Comparison of ENCODE assay signal across 32 cellular contexts in the genomic region with DNA sequence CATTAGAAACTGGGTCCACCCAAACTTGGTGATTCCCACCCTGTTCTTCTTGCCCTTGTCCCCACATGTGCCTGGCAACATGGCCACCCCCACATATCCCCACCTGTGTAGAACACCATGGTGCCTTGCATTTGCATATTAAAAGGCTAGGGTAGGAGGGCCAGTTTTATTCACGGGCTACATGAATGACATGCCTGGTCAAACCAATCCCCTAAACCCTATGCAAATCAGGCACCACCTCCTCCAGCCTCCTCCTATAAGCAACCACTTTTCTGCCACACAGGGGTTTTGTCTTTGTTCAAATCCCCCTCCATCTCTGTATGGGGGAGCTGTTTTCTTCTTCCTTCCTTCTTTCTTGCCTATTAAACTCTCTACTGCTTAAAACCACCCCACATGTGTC.
"Had no signal": no experiment of that assay in that cellular context is flagged by ENCODE, and none has a peak within 500 bp of the region (broad histone marks: within the 10 kb centered on the region; RNA-seq: fewer than 3 reads in every experiment).

No MANE protein-coding gene starts in this region.

- H3K4me2 ChIP-seq: SK-N-SH had no signal

- H3K9ac ChIP-seq: SK-N-SH had no signal

- H3K27ac Mint-ChIP-seq: activated CD4-positive, alpha-beta memory T cell treated with anti-CD3 and anti-CD28 coated beads, Interleukin-2, amount 10 ng/mL, durations not matched to agents 7 days and 5 days; activated naive CD8-positive, alpha-beta T cell treated with anti-CD3 and anti-CD28 coated beads for 36 hours; activated T-cell treated with anti-CD3 and anti-CD28 coated beads, Interleukin-2, amount 50 U/mL, for 72 hours; activated T-helper 17 cell treated with anti-CD3 and anti-CD28 coated beads, Interleukin-2, amount 50 U/mL, for 72 hours; T-helper 1 cell treated with Interleukin-12 subunit alpha and Interleukin-12 subunit beta and Interleukin-4 antibody, amounts not matched to agents 30 μg/mL and 1 μg/mL, for 36 hours; T-helper 2 cell treated with Interferon-gamma antibody and Interleukin-4, amounts not matched to agents 5 μg/mL and 100 μg/mL, for 36 hours had no signal

- H3K36me3 ChIP-seq: brain microvascular endothelial cell, cardiac muscle cell, Peyer's patch, SJSA1 had no signal

- H3K4me3 Mint-ChIP-seq: activated CD4-positive, alpha-beta memory T cell treated with anti-CD3 and anti-CD28 coated beads, Interleukin-2, amount 10 ng/mL, durations not matched to agents 7 days and 5 days; activated naive CD8-positive, alpha-beta T cell treated with anti-CD3 and anti-CD28 coated beads for 36 hours; activated T-cell treated with anti-CD3 and anti-CD28 coated beads, Interleukin-2, amount 50 U/mL, for 72 hours; activated T-helper 17 cell treated with anti-CD3 and anti-CD28 coated beads, Interleukin-2, amount 50 U/mL, for 72 hours; central memory CD8-positive, alpha-beta T cell; T-helper 1 cell treated with Interleukin-12 subunit alpha and Interleukin-12 subunit beta and Interleukin-4 antibody, amounts not matched to agents 30 μg/mL and 1 μg/mL, for 36 hours; T-helper 2 cell treated with Interferon-gamma antibody and Interleukin-4, amounts not matched to agents 5 μg/mL and 100 μg/mL, for 36 hours had no signal

- H3K9me3 ChIP-seq: Peyer's patch, SJSA1, SK-N-SH had no signal

- ATAC-seq: activated T-cell treated with anti-CD3 and anti-CD28 coated beads, Interleukin-2, amount 50 U/mL, for 72 hours; activated T-helper 17 cell treated with anti-CD3 and anti-CD28 coated beads, Interleukin-2, amount 50 U/mL, for 72 hours; PC-3 had no signal

- DNase-seq: activated CD4-positive, alpha-beta memory T cell treated with anti-CD3 and anti-CD28 coated beads, Interleukin-2, amount 10 ng/mL, durations not matched to agents 7 days and 5 days; activated CD4-positive, alpha-beta T cell treated with anti-CD3 and anti-CD28 coated beads for 1 hour; activated CD4-positive, alpha-beta T cell treated with anti-CD3 and anti-CD28 coated beads for 48 hours; activated CD4-positive, CD25-positive, alpha-beta regulatory T cell; activated effector memory CD4-positive, alpha-beta T cell treated with anti-CD3 and anti-CD28 coated beads, Interleukin-2, amount 50 U/mL, for 16 hours; activated naive CD4-positive, alpha-beta T cell; activated naive CD4-positive, alpha-beta T cell treated with anti-CD3 and anti-CD28 coated beads, Interleukin-2, amount 50 U/mL, for 16 hours; activated naive CD8-positive, alpha-beta T cell treated with anti-CD3 and anti-CD28 coated beads for 36 hours; activated T-cell treated with anti-CD3 and anti-CD28 coated beads, Interleukin-2, amount 50 U/mL, for 1 hour; activated T-cell treated with anti-CD3 and anti-CD28 coated beads, Interleukin-2, amount 50 U/mL, for 72 hours; amniotic stem cell; aorta; brain microvascular endothelial cell; NCI-H1105 treated with DMSO at 0.1 percent for 48 hours; NCI-H1436; NCI-H1694; NCI-H1930; NCI-H2081 treated with DMSO at 0.1 percent for 48 hours; NCI-H345; NCI-H524 treated with DMSO at 0.1 percent for 48 hours; PC-3; Peyer's patch; RPMI8226; SHP77 treated with DMSO at 0.1 percent for 48 hours; SK-N-SH had no signal

- H3K27me3 Mint-ChIP-seq: activated CD4-positive, alpha-beta memory T cell treated with anti-CD3 and anti-CD28 coated beads, Interleukin-2, amount 10 ng/mL, durations not matched to agents 7 days and 5 days; activated naive CD8-positive, alpha-beta T cell treated with anti-CD3 and anti-CD28 coated beads for 36 hours; activated T-helper 17 cell treated with anti-CD3 and anti-CD28 coated beads, Interleukin-2, amount 50 U/mL, for 72 hours had no signal

- H3K27ac ChIP-seq: brain microvascular endothelial cell, cardiac muscle cell, Peyer's patch, SJSA1, VCaP had no signal

- H3K27me3 ChIP-seq: brain microvascular endothelial cell, cardiac muscle cell, Peyer's patch, SJSA1 had no signal

- H3K9me3 Mint-ChIP-seq: activated CD4-positive, alpha-beta memory T cell treated with anti-CD3 and anti-CD28 coated beads, Interleukin-2, amount 10 ng/mL, durations not matched to agents 7 days and 5 days; activated naive CD8-positive, alpha-beta T cell treated with anti-CD3 and anti-CD28 coated beads for 36 hours; activated T-cell treated with anti-CD3 and anti-CD28 coated beads, Interleukin-2, amount 50 U/mL, for 72 hours; activated T-helper 17 cell treated with anti-CD3 and anti-CD28 coated beads, Interleukin-2, amount 50 U/mL, for 72 hours; central memory CD8-positive, alpha-beta T cell; T-helper 1 cell treated with Interleukin-12 subunit alpha and Interleukin-12 subunit beta and Interleukin-4 antibody, amounts not matched to agents 30 μg/mL and 1 μg/mL, for 36 hours; T-helper 2 cell treated with Interferon-gamma antibody and Interleukin-4, amounts not matched to agents 5 μg/mL and 100 μg/mL, for 36 hours had no signal

- H3K4me3 ChIP-seq: cardiac muscle cell, Peyer's patch, SJSA1 had no signal

- H3K9me2 ChIP-seq: SK-N-SH had no signal

- H3K36me3 Mint-ChIP-seq: activated naive CD8-positive, alpha-beta T cell treated with anti-CD3 and anti-CD28 coated beads for 36 hours had no signal
